Comparison of ENCODE assay signal across 9 cellular contexts in genomic region chr1:106646261-106646660, GRCh38.
"Had no signal": no experiment of that assay in that cellular context is flagged by ENCODE, and none has a peak within 500 bp of the region (broad histone marks: within the 10 kb centered on the region; RNA-seq: fewer than 3 reads in every experiment).

No MANE protein-coding gene starts in this region.

- H3K4me2 ChIP-seq: GM23338 had no signal

- ATAC-seq: GM23338, HepG2 had no signal

- FAIRE-seq: H1, H54, HepG2 had no signal

- H3K27me3 Mint-ChIP-seq: IgD-negative memory B cell had no signal

- H3K27ac ChIP-seq: HL-60 had no signal

- H3K4me3 ChIP-seq: GM23338 had no signal

- DNase-seq: H9, HCEC 1CT, KBM-7 had no signal

- H3K27ac Mint-ChIP-seq: GM23338, H9, IgD-negative memory B cell had no signal

- H3K4me1 Mint-ChIP-seq: GM23338, IgD-negative memory B cell had no signal

- H3K9me3 Mint-ChIP-seq: GM23338, IgD-negative memory B cell had no signal

- H3K36me3 Mint-ChIP-seq: IgD-negative memory B cell had no signal

- H2AFZ ChIP-seq: GM23338 had no signal

- H3K4me3 Mint-ChIP-seq: GM23338, H9, IgD-negative memory B cell had no signal
